In genomic region chr1:100869996-100870395, GRCh38 we compare ENCODE assay signal across 22 cellular contexts.
A peak's percentile ranks its signal among the peaks of the same experiment; 100 is the strongest.
DNase-seq lines count a peak whose midpoint lies in the region; ATAC-seq and TF ChIP-seq lines count a peak whose summit lies in the region.
"Had no signal": no experiment of that assay in that cellular context is flagged by ENCODE, and none has a peak within 500 bp of the region (broad histone marks: within the 10 kb centered on the region; RNA-seq: fewer than 3 reads in every experiment).

No MANE protein-coding gene starts in this region.

- no peak for TF ChIP-seq CTCF in RWPE1 (conservative IDR thresholded peaks at IDR 0.05; ENCODE audit: low read depth)

- H3K27ac ChIP-seq in RWPE1 = no peak overlapping the region
- H3K27ac ChIP-seq: GM23248 had no signal

- POLR2A ChIA-PET in RWPE1 (lab: Yijun Ruan, JAX; ENCODE audit: low non-redundant PET) = no interaction called here

- CTCF ChIA-PET in RWPE1 (lab: Yijun Ruan, JAX) = no interaction called here

- ATAC-seq in GM19351 (IDR thresholded peaks at IDR 0.05; ENCODE audit: unreplicated experiment) = peak; percentile 55
- ATAC-seq in HG02763 (IDR thresholded peaks at IDR 0.05; ENCODE audit: unreplicated experiment) = peak; percentile 54
- ATAC-seq in HG03025 (IDR thresholded peaks at IDR 0.05; ENCODE audit: low FRiP score, unreplicated experiment) = peak; percentile 83
- no peak for ATAC-seq in HG02588 (IDR thresholded peaks at IDR 0.05; ENCODE audit: unreplicated experiment)
- ATAC-seq: HepG2, SK-N-SH treated with all-trans-retinoic acid at 6 μM for 48 hours had no signal

- no peak for DNase-seq in RWPE1 (ENCODE audit: low spot score)
- no peak for DNase-seq in pons (ENCODE audit: low spot score)
- DNase-seq in NCI-H2171 (lab: John Stamatoyannopoulos, UW) = no peak
- DNase-seq: C1 segment of cervical spinal cord; CD4-positive, alpha-beta memory T cell; COR-L47; DMS53; GM23248; H7; Kasumi-1; NCI-H1092 treated with DMSO at 0.1 percent for 48 hours; NCI-H1436; NCI-H187; NCI-H524; NCI-H748 treated with DMSO at 0.1 percent for 48 hours; T-helper 2 cell had no signal
